Comparison of ENCODE assay signal across 8 cellular contexts in genomic region chr3:50327943-50328691, GRCh38. TPM values are rescaled to one million over a fixed set of nuclear protein-coding genes. Genes with fewer than 3 reads are reported as not detected.
A peak's percentile ranks its signal among the peaks of the same experiment; 100 is the strongest.
DNase-seq lines count a peak whose midpoint lies in the region; ATAC-seq and TF ChIP-seq lines count a peak whose summit lies in the region.

A gene with protein sequence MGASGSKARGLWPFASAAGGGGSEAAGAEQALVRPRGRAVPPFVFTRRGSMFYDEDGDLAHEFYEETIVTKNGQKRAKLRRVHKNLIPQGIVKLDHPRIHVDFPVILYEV (minus strand): TSS chr3:50328223. CDS start chr3:50328099, 124 bp downstream.

- 0 out of 2 replicates have a peak within 1 kb of the TSS, but pooled peaks have one; percentile 61 for H2AFZ ChIP-seq in SK-N-SH (ENCODE audit: low read depth)

- H3K27ac ChIP-seq in SK-N-SH (ENCODE audit: low read depth in 2 of 2, low read length in 1 of 2) (peak within 1 kb of the TSS; percentile 46 to 90), testis (peak within 1 kb of the TSS; percentile 45 to 71)

- H3K4me3 ChIP-seq in HFF-Myc (replicated peaks; ENCODE audit: low read depth, low read length) (peak within 1 kb of the TSS; percentile 94), SK-N-SH (ENCODE audit: low read depth in 2 of 2, low read length in 1 of 2) (peak within 1 kb of the TSS; percentile 88 to 97), testis (peak within 1 kb of the TSS; percentile 85 to 88)

- H3K79me2 ChIP-seq in SK-N-SH (ENCODE audit: insufficient read depth) = peaks cover 49% of the 10 kb centered on the region

- H3K9me3 ChIP-seq in SK-N-SH (no peaks in the 10 kb centered on the region), testis (no peaks in the 10 kb centered on the region)

- TF ChIP-seq CTCF in HFF-Myc (IDR thresholded peaks at IDR 0.05; ENCODE audit: low read depth, low read length, missing control alignments) (no peak), SK-N-SH (IDR thresholded peaks at IDR 0.05) (no peak), omental fat pad (IDR thresholded peaks at IDR 0.05) (no peak), testis (IDR thresholded peaks at IDR 0.05) (peak in 1 of 3 experiments; percentile 14)

- TF ChIP-seq RAD21 in SK-N-SH (IDR thresholded peaks at IDR 0.05; ENCODE audit: low read length) = no peak

- peak; percentile 97 for DNase-seq in GM03348 (ENCODE audit: low spot score)
- no peak for DNase-seq in HFF-Myc (ENCODE audit: extremely low read depth, low read depth)
- peak; percentile 93 for DNase-seq in NAMALWA (ENCODE audit: low spot score)
- peak; percentile 97 for DNase-seq in SK-N-SH
- DNase-seq in activated naive CD4-positive, alpha-beta T cell treated with anti-CD3 and anti-CD28 coated beads, Interleukin-2, amount 50 U/mL, for 16 hours = peak; percentile 95
- peak; percentile 97 for DNase-seq in globus pallidus (ENCODE audit: low spot score)
- DNase-seq in omental fat pad (ENCODE audit: low spot score) = peak; percentile 94
- peak; percentile 99 for DNase-seq in testis

- WGBS in SK-N-SH (ENCODE audit: low lambda C conversion rate) = 2% methylated on average over 33 of the region's 55 CpGs
- 2 to 3% methylated on average over 9 to 51 of the region's 55 CpGs for WGBS in testis, 2 donors

- TF ChIP-seq EP300 in SK-N-SH (IDR thresholded peaks at IDR 0.05; ENCODE audit: borderline replicate concordance in 1 of 2, low read depth in 1 of 2, low read length in 1 of 2) = no peak

- H3K27me3 ChIP-seq in SK-N-SH (ENCODE audit: insufficient read depth) (no peaks in the 10 kb centered on the region), testis (no peaks in the 10 kb centered on the region)

- POLR2A ChIA-PET in SK-N-SH (lab: Yijun Ruan, JAX) = interaction anchor here (0.8 to 2.5 kb wide), 6 partner anchors 10 to 241 kb away, joined by 3 to 38 read pairs (median 4); partner anchors contain the start of genes CYB561D2, HEMK1, HYAL3 and NAA80

- H3F3A ChIP-seq in SK-N-SH (replicated peaks; ENCODE audit: insufficient read depth) = peaks cover 37% of the 10 kb centered on the region

- no peaks in the 10 kb centered on the region for H3K9me2 ChIP-seq in SK-N-SH

- peak within 1 kb of the TSS; percentile 77 for H3K9ac ChIP-seq in SK-N-SH

- peaks cover 10 to 47% of the 10 kb centered on the region in 2 experiments for H3K36me3 ChIP-seq in SK-N-SH (replicated peaks in 1 of 2; ENCODE audit: control insufficient read depth in 1 of 2, insufficient read depth in 2 of 2, low read length in 1 of 2)
- H3K36me3 ChIP-seq in testis (ENCODE audit: low read depth, missing control alignments) = no peaks in the 10 kb centered on the region

- TF ChIP-seq POLR2A in testis (IDR thresholded peaks at IDR 0.05) = no peak

- H3K4me2 ChIP-seq in SK-N-SH = peak within 1 kb of the TSS; percentile 87

- intact Hi-C loops in testis (cut with DNase I; ENCODE audit: low total_unique reads) = loop anchor here (10.0 kb wide), 1 partner anchor 73 kb away; no protein-coding TSS in a partner anchor

- CTCF ChIA-PET in SK-N-SH (lab: Yijun Ruan, JAX) = interaction anchor here (0.9 to 2.3 kb wide), 8 partner anchors 8 to 136 kb away, joined by 3 to 10 read pairs (median 7); partner anchors contain the start of gene HYAL1

- H4K20me1 ChIP-seq in SK-N-SH (ENCODE audit: insufficient read depth) = no peaks in the 10 kb centered on the region

- peak; percentile 86 for ATAC-seq in omental fat pad (ENCODE audit: low FRiP score)

- H3K4me1 ChIP-seq in SK-N-SH (ENCODE audit: control insufficient read depth in 1 of 2, insufficient read depth in 2 of 2, low read depth in 1 of 2, low read length in 1 of 2) = peaks cover 0 to 17% of the 10 kb centered on the region in 2 experiments; a peak in 2 of 4 replicates
- H3K4me1 ChIP-seq in testis = peaks cover 30% of the 10 kb centered on the region

TF ChIP-seq in SK-N-SH, 30 proteins besides CTCF, POLR2A, EP300 and RAD21 (continues in another document):
- peak; percentile 87 for TF ChIP-seq POLR2AphosphoS5 (IDR thresholded peaks at IDR 0.05; ENCODE audit: low read depth, low read length)
- peak; percentile 74; the same call in 1 of the 2 replicates for TF ChIP-seq TAF1 (IDR thresholded peaks at IDR 0.05; ENCODE audit: borderline replicate concordance, low read depth, low read length)
- no peak for TF ChIP-seq FOXM1 (IDR thresholded peaks at IDR 0.05; ENCODE audit: low read depth)
- peak; percentile 87; the same call in 1 of the 2 replicates for TF ChIP-seq SIN3A (IDR thresholded peaks at IDR 0.05; ENCODE audit: borderline replicate concordance, low read depth, low read length)
- no peak for TF ChIP-seq RCOR1 (IDR thresholded peaks at IDR 0.05; ENCODE audit: low read length)
- TF ChIP-seq JUND (IDR thresholded peaks at IDR 0.05) = no peak
- no peak for TF ChIP-seq GATA2 (CRISPR knock-in tag; IDR thresholded peaks at IDR 0.05)
- peak; percentile 37; the same call in 1 of the 2 replicates for TF ChIP-seq IRF3 (IDR thresholded peaks at IDR 0.05; ENCODE audit: low read depth, low read length)
- TF ChIP-seq TCF12 (IDR thresholded peaks at IDR 0.05) = no peak
- TF ChIP-seq GABPA (IDR thresholded peaks at IDR 0.05; ENCODE audit: low read depth) = peak; percentile 94
- no peak for TF ChIP-seq YY1 (IDR thresholded peaks at IDR 0.05; ENCODE audit: low read depth)
- TF ChIP-seq, protein P1, sequence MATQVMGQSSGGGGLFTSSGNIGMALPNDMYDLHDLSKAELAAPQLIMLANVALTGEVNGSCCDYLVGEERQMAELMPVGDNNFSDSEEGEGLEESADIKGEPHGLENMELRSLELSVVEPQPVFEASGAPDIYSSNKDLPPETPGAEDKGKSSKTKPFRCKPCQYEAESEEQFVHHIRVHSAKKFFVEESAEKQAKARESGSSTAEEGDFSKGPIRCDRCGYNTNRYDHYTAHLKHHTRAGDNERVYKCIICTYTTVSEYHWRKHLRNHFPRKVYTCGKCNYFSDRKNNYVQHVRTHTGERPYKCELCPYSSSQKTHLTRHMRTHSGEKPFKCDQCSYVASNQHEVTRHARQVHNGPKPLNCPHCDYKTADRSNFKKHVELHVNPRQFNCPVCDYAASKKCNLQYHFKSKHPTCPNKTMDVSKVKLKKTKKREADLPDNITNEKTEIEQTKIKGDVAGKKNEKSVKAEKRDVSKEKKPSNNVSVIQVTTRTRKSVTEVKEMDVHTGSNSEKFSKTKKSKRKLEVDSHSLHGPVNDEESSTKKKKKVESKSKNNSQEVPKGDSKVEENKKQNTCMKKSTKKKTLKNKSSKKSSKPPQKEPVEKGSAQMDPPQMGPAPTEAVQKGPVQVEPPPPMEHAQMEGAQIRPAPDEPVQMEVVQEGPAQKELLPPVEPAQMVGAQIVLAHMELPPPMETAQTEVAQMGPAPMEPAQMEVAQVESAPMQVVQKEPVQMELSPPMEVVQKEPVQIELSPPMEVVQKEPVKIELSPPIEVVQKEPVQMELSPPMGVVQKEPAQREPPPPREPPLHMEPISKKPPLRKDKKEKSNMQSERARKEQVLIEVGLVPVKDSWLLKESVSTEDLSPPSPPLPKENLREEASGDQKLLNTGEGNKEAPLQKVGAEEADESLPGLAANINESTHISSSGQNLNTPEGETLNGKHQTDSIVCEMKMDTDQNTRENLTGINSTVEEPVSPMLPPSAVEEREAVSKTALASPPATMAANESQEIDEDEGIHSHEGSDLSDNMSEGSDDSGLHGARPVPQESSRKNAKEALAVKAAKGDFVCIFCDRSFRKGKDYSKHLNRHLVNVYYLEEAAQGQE (IDR thresholded peaks at IDR 0.05; ENCODE audit: low read depth, low read length) = peak; percentile 75
- TF ChIP-seq ELF1 (IDR thresholded peaks at IDR 0.05) = peak; percentile 90
- TF ChIP-seq RXRA (IDR thresholded peaks at IDR 0.05; ENCODE audit: borderline replicate concordance, low read depth) = no peak
- peak; percentile 60 for TF ChIP-seq PBX3 (IDR thresholded peaks at IDR 0.05)
- no peak for TF ChIP-seq MEF2A (IDR thresholded peaks at IDR 0.05; ENCODE audit: borderline replicate concordance, low read depth)
- TF ChIP-seq FOSL2 (IDR thresholded peaks at IDR 0.05; ENCODE audit: borderline replicate concordance, low read depth) = no peak

RNA-seq across cellular contexts. Expression of the gene that starts here (rescaled TPM):
- 58.7 and 79.3 TPM in 2 replicates for polyA plus RNA-seq in SK-N-SH (2012; rRNA removed)
- 45.0 and 66.4 TPM in 2 replicates for polyA plus RNA-seq in SK-N-SH (2012; cell fraction: cytosol; rRNA removed)
- polyA plus RNA-seq in SK-N-SH (2012; cell fraction: nucleus; rRNA removed) = 35.0 and 40.0 TPM in 2 replicates
- 10 to 100 TPM; 13.7 to 28.8 (median 22.8) TPM for total RNA-seq in omental fat pad
- total RNA-seq in testis = 10 to 100 TPM; 32.7 to 44.5 TPM
- polyA plus RNA-seq in testis (ENCODE audit: insufficient read depth, low read depth, low replicate concordance) = 43.4 TPM
